Comparison of ENCODE assay signal across 8 cellular contexts in genomic region chr19:42423462-42424344, GRCh38. TPM values are rescaled to one million over a fixed set of nuclear protein-coding genes. Genes with fewer than 3 reads are reported as not detected.
DNase-seq lines count a peak whose midpoint lies in the region; ATAC-seq and TF ChIP-seq lines count a peak whose summit lies in the region.

No MANE protein-coding gene starts in this region.

- no peak for TF ChIP-seq CTCF in right atrium auricular region (IDR thresholded peaks at IDR 0.05)
- TF ChIP-seq CTCF in psoas muscle (IDR thresholded peaks at IDR 0.05), result no peak

- peaks cover 40% of the 10 kb centered on the region for H3K4me1 Mint-ChIP-seq in T-helper 17 cell

- H3K27ac ChIP-seq in right atrium auricular region (peak overlapping the region; percentile 71 to 77), psoas muscle (peak overlapping the region; percentile 46)

- peak overlapping the region; percentile 98 for H3K4me3 Mint-ChIP-seq in T-helper 17 cell

- no peaks in the 10 kb centered on the region for H3K36me3 Mint-ChIP-seq in T-helper 17 cell (ENCODE audit: low read depth)

- H3K27me3 ChIP-seq in HAP-1 (ENCODE audit: low read depth) (no peaks in the 10 kb centered on the region), right atrium auricular region (no peaks in the 10 kb centered on the region), psoas muscle (ENCODE audit: insufficient read depth in 3 of 3, low read length in 2 of 3) (peaks cover 0 to 44% (median 8%) of the 10 kb centered on the region in 3 donors)

- DNase-seq in GM03348 (ENCODE audit: low spot score) (peak; percentile 96), HAP-1 (ENCODE audit: low spot score in 2 of 2) (peak; percentile 91 to 95), MV-4-11 (lab: John Stamatoyannopoulos, UW) (peak; percentile 96), T-helper 17 cell (peak; percentile 82 to 89 (median 85)), anterior cingulate cortex (lab: John Stamatoyannopoulos, UW) (peak; percentile 48 to 95 (median 88)), right atrium auricular region (ENCODE audit: low spot score) (peak; percentile 91), psoas muscle (peak; percentile 84 to 86), ureter (ENCODE audit: low spot score) (peak; percentile 92)

- H3K27ac Mint-ChIP-seq in T-helper 17 cell, result peak overlapping the region; percentile 95

- ATAC-seq in T-helper 17 cell (peak; percentile 93), psoas muscle (peak; percentile 85 to 93 (median 91))

- in situ Hi-C loops in HAP-1 (cut with MboI; ENCODE audit: low sequenced_read_pairs), result no loop called here

- H3K36me3 ChIP-seq in HAP-1 (replicated peaks) (no peaks in the 10 kb centered on the region), right atrium auricular region (no peaks in the 10 kb centered on the region), psoas muscle (ENCODE audit: insufficient read depth in 1 of 2, low read depth in 1 of 2) (no peaks in the 10 kb centered on the region)

- no peaks in the 10 kb centered on the region for H3K27me3 Mint-ChIP-seq in T-helper 17 cell

- intact Hi-C loops in psoas muscle (cut with DNase I), result no loop called here

- H3K4me1 ChIP-seq in HAP-1, result peaks cover 5% of the 10 kb centered on the region
- peaks cover 0 to 53% of the 10 kb centered on the region in 2 donors for H3K4me1 ChIP-seq in right atrium auricular region
- peaks cover 6% of the 10 kb centered on the region for H3K4me1 ChIP-seq in psoas muscle

- H3K4me3 ChIP-seq in HAP-1, result peak overlapping the region; percentile 62
- peak overlapping the region; percentile 55 to 61 for H3K4me3 ChIP-seq in right atrium auricular region
- H3K4me3 ChIP-seq in psoas muscle, result peak overlapping the region; percentile 61

- WGBS in psoas muscle, 3 donors, result 3 to 6% (median 4%) methylated on average over 63 to 65 of the region's 65 CpGs

- H3K9me3 ChIP-seq in HAP-1 (no peaks in the 10 kb centered on the region), T-helper 17 cell (ENCODE audit: control insufficient read depth, low read length, poor library complexity, severe bottlenecking) (no peaks in the 10 kb centered on the region), right atrium auricular region (no peaks in the 10 kb centered on the region), psoas muscle (no peaks in the 10 kb centered on the region)

RNA-seq across cellular contexts. Expression of gene LIPE, which starts 3.5 kb away (rescaled TPM):
- total RNA-seq in T-helper 17 cell (10 to 100 TPM; 14.5 to 16.9 TPM), right atrium auricular region (10 to 100 TPM; 11.6 to 36.5 TPM), psoas muscle (10 to 100 TPM in 2 of 4 donors, 1 to 10 TPM in 2; 5.3 to 27.7 (median 10.5) TPM), ureter (23.6 TPM)
- 10 to 100 TPM in 1 of 3 donors, 1 to 10 TPM in 2; 6.4 to 14.2 (median 9.3) TPM for polyA plus RNA-seq in psoas muscle

RNA-seq across cellular contexts. Expression of gene CXCL17, which starts 19.0 kb away (rescaled TPM):
- total RNA-seq in T-helper 17 cell (not detected), right atrium auricular region (not detected), psoas muscle (not detected), ureter (77.8 TPM)
- polyA plus RNA-seq in psoas muscle, result under 1 TPM in 2 of 3 donors, not detected in 1; 0.05 to 0.11 TPM

RNA-seq across cellular contexts. Expression of gene CNFN, which starts 33.6 kb away (rescaled TPM):
- total RNA-seq in T-helper 17 cell (not detected), right atrium auricular region (1 to 10 TPM in 1 of 2 donors, not detected in 1; 1.1 TPM), psoas muscle (not detected), ureter (5.3 TPM)
- 1 to 10 TPM in 1 of 3 donors, under 1 TPM in 2; 0.24 to 1.0 (median 0.84) TPM for polyA plus RNA-seq in psoas muscle

Comparison
In these comparisons a context has a peak if more than half of its experiments do, and no peak if none do; other contexts are left out.
1. Peak in every context shown above with its lines: DNase-seq, ATAC-seq, H3K4me3 ChIP-seq and H3K27ac ChIP-seq.
2. RNA of gene CXCL17, which starts 19.0 kb away (total RNA-seq): 77.8 TPM in ureter (single experiment); not detected in T-helper 17 cell, not detected in right atrium auricular region and not detected in psoas muscle; every median in the first group is over 10 times any median in the second.